ENCODE assay signal across 1 cellular context in the genomic region with DNA sequence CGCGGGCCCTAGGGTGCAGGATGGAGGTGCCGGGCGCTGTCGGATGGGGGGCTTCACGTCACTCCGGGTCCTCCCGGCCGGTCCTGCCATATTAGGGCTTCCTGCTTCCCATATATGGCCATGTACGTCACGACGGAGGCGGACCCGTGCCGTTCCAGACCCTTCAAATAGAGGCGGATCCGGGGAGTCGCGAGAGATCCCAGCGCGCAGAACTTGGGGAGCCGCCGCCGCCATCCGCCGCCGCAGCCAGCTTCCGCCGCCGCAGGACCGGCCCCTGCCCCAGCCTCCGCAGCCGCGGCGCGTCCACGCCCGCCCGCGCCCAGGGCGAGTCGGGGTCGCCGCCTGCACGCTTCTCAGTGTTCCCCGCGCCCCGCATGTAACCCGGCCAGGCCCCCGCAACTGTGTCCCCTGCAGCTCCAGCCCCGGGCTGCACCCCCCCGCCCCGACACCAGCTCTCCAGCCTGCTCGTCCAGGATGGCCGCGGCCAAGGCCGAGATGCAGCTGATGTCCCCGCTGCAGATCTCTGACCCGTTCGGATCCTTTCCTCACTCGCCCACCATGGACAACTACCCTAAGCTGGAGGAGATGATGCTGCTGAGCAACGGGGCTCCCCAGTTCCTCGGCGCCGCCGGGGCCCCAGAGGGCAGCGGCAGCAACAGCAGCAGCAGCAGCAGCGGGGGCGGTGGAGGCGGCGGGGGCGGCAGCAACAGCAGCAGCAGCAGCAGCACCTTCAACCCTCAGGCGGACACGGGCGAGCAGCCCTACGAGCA.
TF ChIP-seq lines count a peak whose summit lies in the region.

Gene EGR1 (plus strand): TSS at position 192 of the 770 bp plus-strand sequence. CDS start 283 bp downstream, at position 475.

TF ChIP-seq in K562, 482 proteins besides CTCF, POLR2A, EP300 and RAD21 (continued from another document and continues in another):
- no peak for TF ChIP-seq FOXP4 (CRISPR knock-in tag; IDR thresholded peaks at IDR 0.05; ENCODE audit: borderline replicate concordance)
- no peak for TF ChIP-seq BRF2 (IDR thresholded peaks at IDR 0.05; ENCODE audit: borderline replicate concordance, insufficient read depth, insufficient read length)
- TF ChIP-seq, protein P1, sequence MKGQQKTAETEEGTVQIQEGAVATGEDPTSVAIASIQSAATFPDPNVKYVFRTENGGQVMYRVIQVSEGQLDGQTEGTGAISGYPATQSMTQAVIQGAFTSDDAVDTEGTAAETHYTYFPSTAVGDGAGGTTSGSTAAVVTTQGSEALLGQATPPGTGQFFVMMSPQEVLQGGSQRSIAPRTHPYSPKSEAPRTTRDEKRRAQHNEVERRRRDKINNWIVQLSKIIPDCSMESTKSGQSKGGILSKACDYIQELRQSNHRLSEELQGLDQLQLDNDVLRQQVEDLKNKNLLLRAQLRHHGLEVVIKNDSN (CRISPR knock-in tag; IDR thresholded peaks at IDR 0.05) = peak; percentile 53; the same call in 1 of the 2 replicates
- TF ChIP-seq KDM4B (IDR thresholded peaks at IDR 0.05; ENCODE audit: borderline replicate concordance in 2 of 2, low read depth in 1 of 2) = no peak; a peak in 1 of 4 replicates
- TF ChIP-seq SNRNP70 (optimal IDR thresholded peaks at IDR 0.05; ENCODE audit: low read depth, low read length) = no peak
- peak; percentile 94 for TF ChIP-seq PCBP2 (IDR thresholded peaks at IDR 0.05; ENCODE audit: low read depth, low read length, poor library complexity, severe bottlenecking)
- TF ChIP-seq, protein P2, sequence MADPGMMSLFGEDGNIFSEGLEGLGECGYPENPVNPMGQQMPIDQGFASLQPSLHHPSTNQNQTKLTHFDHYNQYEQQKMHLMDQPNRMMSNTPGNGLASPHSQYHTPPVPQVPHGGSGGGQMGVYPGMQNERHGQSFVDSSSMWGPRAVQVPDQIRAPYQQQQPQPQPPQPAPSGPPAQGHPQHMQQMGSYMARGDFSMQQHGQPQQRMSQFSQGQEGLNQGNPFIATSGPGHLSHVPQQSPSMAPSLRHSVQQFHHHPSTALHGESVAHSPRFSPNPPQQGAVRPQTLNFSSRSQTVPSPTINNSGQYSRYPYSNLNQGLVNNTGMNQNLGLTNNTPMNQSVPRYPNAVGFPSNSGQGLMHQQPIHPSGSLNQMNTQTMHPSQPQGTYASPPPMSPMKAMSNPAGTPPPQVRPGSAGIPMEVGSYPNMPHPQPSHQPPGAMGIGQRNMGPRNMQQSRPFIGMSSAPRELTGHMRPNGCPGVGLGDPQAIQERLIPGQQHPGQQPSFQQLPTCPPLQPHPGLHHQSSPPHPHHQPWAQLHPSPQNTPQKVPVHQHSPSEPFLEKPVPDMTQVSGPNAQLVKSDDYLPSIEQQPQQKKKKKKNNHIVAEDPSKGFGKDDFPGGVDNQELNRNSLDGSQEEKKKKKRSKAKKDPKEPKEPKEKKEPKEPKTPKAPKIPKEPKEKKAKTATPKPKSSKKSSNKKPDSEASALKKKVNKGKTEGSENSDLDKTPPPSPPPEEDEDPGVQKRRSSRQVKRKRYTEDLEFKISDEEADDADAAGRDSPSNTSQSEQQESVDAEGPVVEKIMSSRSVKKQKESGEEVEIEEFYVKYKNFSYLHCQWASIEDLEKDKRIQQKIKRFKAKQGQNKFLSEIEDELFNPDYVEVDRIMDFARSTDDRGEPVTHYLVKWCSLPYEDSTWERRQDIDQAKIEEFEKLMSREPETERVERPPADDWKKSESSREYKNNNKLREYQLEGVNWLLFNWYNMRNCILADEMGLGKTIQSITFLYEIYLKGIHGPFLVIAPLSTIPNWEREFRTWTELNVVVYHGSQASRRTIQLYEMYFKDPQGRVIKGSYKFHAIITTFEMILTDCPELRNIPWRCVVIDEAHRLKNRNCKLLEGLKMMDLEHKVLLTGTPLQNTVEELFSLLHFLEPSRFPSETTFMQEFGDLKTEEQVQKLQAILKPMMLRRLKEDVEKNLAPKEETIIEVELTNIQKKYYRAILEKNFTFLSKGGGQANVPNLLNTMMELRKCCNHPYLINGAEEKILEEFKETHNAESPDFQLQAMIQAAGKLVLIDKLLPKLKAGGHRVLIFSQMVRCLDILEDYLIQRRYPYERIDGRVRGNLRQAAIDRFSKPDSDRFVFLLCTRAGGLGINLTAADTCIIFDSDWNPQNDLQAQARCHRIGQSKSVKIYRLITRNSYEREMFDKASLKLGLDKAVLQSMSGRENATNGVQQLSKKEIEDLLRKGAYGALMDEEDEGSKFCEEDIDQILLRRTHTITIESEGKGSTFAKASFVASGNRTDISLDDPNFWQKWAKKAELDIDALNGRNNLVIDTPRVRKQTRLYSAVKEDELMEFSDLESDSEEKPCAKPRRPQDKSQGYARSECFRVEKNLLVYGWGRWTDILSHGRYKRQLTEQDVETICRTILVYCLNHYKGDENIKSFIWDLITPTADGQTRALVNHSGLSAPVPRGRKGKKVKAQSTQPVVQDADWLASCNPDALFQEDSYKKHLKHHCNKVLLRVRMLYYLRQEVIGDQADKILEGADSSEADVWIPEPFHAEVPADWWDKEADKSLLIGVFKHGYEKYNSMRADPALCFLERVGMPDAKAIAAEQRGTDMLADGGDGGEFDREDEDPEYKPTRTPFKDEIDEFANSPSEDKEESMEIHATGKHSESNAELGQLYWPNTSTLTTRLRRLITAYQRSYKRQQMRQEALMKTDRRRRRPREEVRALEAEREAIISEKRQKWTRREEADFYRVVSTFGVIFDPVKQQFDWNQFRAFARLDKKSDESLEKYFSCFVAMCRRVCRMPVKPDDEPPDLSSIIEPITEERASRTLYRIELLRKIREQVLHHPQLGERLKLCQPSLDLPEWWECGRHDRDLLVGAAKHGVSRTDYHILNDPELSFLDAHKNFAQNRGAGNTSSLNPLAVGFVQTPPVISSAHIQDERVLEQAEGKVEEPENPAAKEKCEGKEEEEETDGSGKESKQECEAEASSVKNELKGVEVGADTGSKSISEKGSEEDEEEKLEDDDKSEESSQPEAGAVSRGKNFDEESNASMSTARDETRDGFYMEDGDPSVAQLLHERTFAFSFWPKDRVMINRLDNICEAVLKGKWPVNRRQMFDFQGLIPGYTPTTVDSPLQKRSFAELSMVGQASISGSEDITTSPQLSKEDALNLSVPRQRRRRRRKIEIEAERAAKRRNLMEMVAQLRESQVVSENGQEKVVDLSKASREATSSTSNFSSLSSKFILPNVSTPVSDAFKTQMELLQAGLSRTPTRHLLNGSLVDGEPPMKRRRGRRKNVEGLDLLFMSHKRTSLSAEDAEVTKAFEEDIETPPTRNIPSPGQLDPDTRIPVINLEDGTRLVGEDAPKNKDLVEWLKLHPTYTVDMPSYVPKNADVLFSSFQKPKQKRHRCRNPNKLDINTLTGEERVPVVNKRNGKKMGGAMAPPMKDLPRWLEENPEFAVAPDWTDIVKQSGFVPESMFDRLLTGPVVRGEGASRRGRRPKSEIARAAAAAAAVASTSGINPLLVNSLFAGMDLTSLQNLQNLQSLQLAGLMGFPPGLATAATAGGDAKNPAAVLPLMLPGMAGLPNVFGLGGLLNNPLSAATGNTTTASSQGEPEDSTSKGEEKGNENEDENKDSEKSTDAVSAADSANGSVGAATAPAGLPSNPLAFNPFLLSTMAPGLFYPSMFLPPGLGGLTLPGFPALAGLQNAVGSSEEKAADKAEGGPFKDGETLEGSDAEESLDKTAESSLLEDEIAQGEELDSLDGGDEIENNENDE (IDR thresholded peaks at IDR 0.05; ENCODE audit: low read depth, low read length) = peak; percentile 64
- no peak for TF ChIP-seq WHSC1 (IDR thresholded peaks at IDR 0.05; ENCODE audit: low read length)
- no peak for TF ChIP-seq SAFB2 (IDR thresholded peaks at IDR 0.05; ENCODE audit: borderline replicate concordance, low read depth, low read length, severe bottlenecking)
- 0 out of 2 replicates have a peak, but pooled peaks have one; percentile 31 for TF ChIP-seq ZHX1 (conservative IDR thresholded peaks at IDR 0.05; ENCODE audit: low read length)
- no peak for TF ChIP-seq HDAC1 (IDR thresholded peaks at IDR 0.05)
- no peak for TF ChIP-seq NFRKB (IDR thresholded peaks at IDR 0.05; ENCODE audit: low read depth)
- no peak for TF ChIP-seq HDGF (IDR thresholded peaks at IDR 0.05)
- TF ChIP-seq ETS2 (tag; IDR thresholded peaks at IDR 0.05; ENCODE audit: borderline replicate concordance, poor library complexity, severe bottlenecking) = no peak
- peak in 2 of 3 experiments; percentile 41 to 68 for TF ChIP-seq YY1 (IDR thresholded peaks at IDR 0.05; ENCODE audit: borderline replicate concordance in 1 of 3, control insufficient read depth in 1 of 3, extremely low read depth in 1 of 3, insufficient read depth in 3 of 3, insufficient read length in 1 of 3, insufficient replicate concordance in 2 of 3, low read depth in 1 of 3, low read length in 2 of 3)
- no peak; the same call in 1 of the 2 replicates for TF ChIP-seq LEF1 (IDR thresholded peaks at IDR 0.05)
- peak; percentile 47; the same call in 1 of the 2 replicates for TF ChIP-seq ZBTB49 (CRISPR knock-in tag; IDR thresholded peaks at IDR 0.05; ENCODE audit: borderline replicate concordance)
- no peak for TF ChIP-seq BRD9 (IDR thresholded peaks at IDR 0.05; ENCODE audit: low read depth, partially characterized antibody)
- no peak for TF ChIP-seq MYNN (IDR thresholded peaks at IDR 0.05)
- no peak for TF ChIP-seq MYNN (CRISPR knock-in tag; IDR thresholded peaks at IDR 0.05)
- TF ChIP-seq, protein P3, sequence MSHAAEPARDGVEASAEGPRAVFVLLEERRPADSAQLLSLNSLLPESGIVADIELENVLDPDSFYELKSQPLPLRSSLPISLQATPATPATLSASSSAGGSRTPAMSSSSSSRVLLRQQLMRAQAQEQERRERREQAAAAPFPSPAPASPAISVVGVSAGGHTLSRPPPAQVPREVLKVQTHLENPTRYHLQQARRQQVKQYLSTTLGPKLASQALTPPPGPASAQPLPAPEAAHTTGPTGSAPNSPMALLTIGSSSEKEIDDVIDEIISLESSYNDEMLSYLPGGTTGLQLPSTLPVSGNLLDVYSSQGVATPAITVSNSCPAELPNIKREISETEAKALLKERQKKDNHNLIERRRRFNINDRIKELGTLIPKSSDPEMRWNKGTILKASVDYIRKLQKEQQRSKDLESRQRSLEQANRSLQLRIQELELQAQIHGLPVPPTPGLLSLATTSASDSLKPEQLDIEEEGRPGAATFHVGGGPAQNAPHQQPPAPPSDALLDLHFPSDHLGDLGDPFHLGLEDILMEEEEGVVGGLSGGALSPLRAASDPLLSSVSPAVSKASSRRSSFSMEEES (CRISPR knock-in tag; IDR thresholded peaks at IDR 0.05) = no peak
- TF ChIP-seq CGGBP1 (CRISPR knock-in tag; IDR thresholded peaks at IDR 0.05) = no peak
